Comparison of ENCODE assay signal across 28 cellular contexts in the genomic region with DNA sequence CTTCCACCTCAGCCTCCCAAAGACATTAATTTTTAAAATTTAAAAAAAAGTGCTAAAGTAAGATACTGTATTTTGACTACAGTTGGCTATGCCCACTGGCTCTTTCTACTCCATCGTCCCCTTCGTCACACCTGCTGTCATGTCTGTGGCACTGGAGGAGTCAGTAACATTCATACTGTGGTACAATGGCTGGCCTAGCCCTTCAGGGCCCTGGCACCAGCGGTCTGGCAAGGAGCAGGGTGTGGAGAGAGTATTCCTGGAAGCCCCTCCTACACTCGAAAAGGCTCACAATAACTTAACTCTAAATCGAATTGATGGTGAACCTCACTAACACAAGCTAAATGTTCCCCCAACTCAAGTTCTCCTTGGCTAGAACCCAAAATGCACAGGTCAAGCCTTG.
"Had no signal": no experiment of that assay in that cellular context is flagged by ENCODE, and none has a peak within 500 bp of the region (broad histone marks: within the 10 kb centered on the region; RNA-seq: fewer than 3 reads in every experiment).

No MANE protein-coding gene starts in this region.

- ATAC-seq: activated CD4-positive, CD25-positive, alpha-beta regulatory T cell treated with anti-CD3 and anti-CD28 coated beads, Interleukin-2, amount 50 U/mL, for 24 hours; activated CD8-positive, alpha-beta T cell treated with anti-CD3 and anti-CD28 coated beads for 36 hours; activated T-cell treated with anti-CD3 and anti-CD28 coated beads, Interleukin-2, amount 50 U/mL, for 4 hours; activated T-helper 17 cell treated with anti-CD3 and anti-CD28 coated beads, Interleukin-2, amount 50 U/mL, for 72 hours; gastroesophageal sphincter; T-helper 17 cell had no signal

- H3K27me3 ChIP-seq: brain microvascular endothelial cell had no signal

- H3K4me3 ChIP-seq: esophagus squamous epithelium, gastroesophageal sphincter had no signal

- H3K27ac ChIP-seq: brain microvascular endothelial cell, epithelial cell of prostate, esophagus squamous epithelium, gastroesophageal sphincter, WERI-Rb-1 had no signal

- H3K9me3 Mint-ChIP-seq: activated B cell treated with CpG ODN at 0.5 μM for 24 hours; activated CD8-positive, alpha-beta T cell treated with anti-CD3 and anti-CD28 coated beads for 36 hours; activated T-cell treated with anti-CD3 and anti-CD28 coated beads, Interleukin-2, amount 50 U/mL, for 4 hours; activated T-helper 17 cell treated with anti-CD3 and anti-CD28 coated beads, Interleukin-2, amount 50 U/mL, for 72 hours; T-helper 2 cell treated with Interferon-gamma antibody and Interleukin-4, amounts not matched to agents 5 μg/mL and 100 μg/mL, for 36 hours had no signal

- H3K36me3 Mint-ChIP-seq: activated naive CD8-positive, alpha-beta T cell had no signal

- DNase-seq: activated B cell treated with CpG ODN at 0.5 μM for 24 hours; activated CD4-positive, alpha-beta T cell treated with anti-CD3 and anti-CD28 coated beads for 48 hours; activated CD4-positive, alpha-beta T cell treated with anti-CD3 and anti-CD28 coated beads, Interleukin-2, amount 50 U/mL, for 1 hour; activated CD4-positive, alpha-beta T cell treated with anti-CD3 and anti-CD28 coated beads, Interleukin-2, amount 50 U/mL, for 48 hours; activated CD8-positive, alpha-beta memory T cell treated with anti-CD3 and anti-CD28 coated beads for 24 hours; activated CD8-positive, alpha-beta T cell treated with anti-CD3 and anti-CD28 coated beads for 36 hours; activated effector memory CD4-positive, alpha-beta T cell treated with Interleukin-2 at 50 U/mL for 16 hours; activated gamma-delta T cell treated with Interleukin-2 at 50 U/mL for 16 hours; activated naive CD4-positive, alpha-beta T cell treated with anti-CD3 and anti-CD28 coated beads, Interleukin-2, amount 50 U/mL, for 16 hours; activated naive CD4-positive, alpha-beta T cell treated with Interleukin-2 at 50 U/mL for 16 hours; activated T-cell treated with anti-CD3 and anti-CD28 coated beads, Interleukin-2, amount 50 U/mL, for 4 hours; amniotic stem cell; anterior cingulate cortex; brain microvascular endothelial cell; caudate nucleus; effector CD8-positive, alpha-beta T cell; esophagus squamous epithelium; foreskin melanocyte; T-helper 1 cell; T-helper 17 cell; T1000; WERI-Rb-1 had no signal

- H3K36me3 ChIP-seq: brain microvascular endothelial cell, esophagus squamous epithelium, gastroesophageal sphincter, WERI-Rb-1 had no signal

- H3K9me3 ChIP-seq: esophagus squamous epithelium, gastroesophageal sphincter had no signal

- H3K4me3 Mint-ChIP-seq: activated B cell treated with CpG ODN at 0.5 μM for 24 hours; activated CD8-positive, alpha-beta T cell treated with anti-CD3 and anti-CD28 coated beads for 36 hours; activated naive CD8-positive, alpha-beta T cell; activated T-cell treated with anti-CD3 and anti-CD28 coated beads, Interleukin-2, amount 50 U/mL, for 4 hours; activated T-helper 17 cell treated with anti-CD3 and anti-CD28 coated beads, Interleukin-2, amount 50 U/mL, for 72 hours; T-helper 17 cell; T-helper 2 cell treated with Interferon-gamma antibody and Interleukin-4, amounts not matched to agents 5 μg/mL and 100 μg/mL, for 36 hours had no signal

- H3K4me1 Mint-ChIP-seq: activated B cell treated with CpG ODN at 0.5 μM for 24 hours; activated T-helper 17 cell treated with anti-CD3 and anti-CD28 coated beads, Interleukin-2, amount 50 U/mL, for 72 hours; T-helper 17 cell had no signal

- H3K27ac Mint-ChIP-seq: activated B cell treated with CpG ODN at 0.5 μM for 24 hours; activated CD8-positive, alpha-beta T cell treated with anti-CD3 and anti-CD28 coated beads for 36 hours; activated naive CD8-positive, alpha-beta T cell; activated T-helper 17 cell treated with anti-CD3 and anti-CD28 coated beads, Interleukin-2, amount 50 U/mL, for 72 hours; T-helper 17 cell; T-helper 2 cell treated with Interferon-gamma antibody and Interleukin-4, amounts not matched to agents 5 μg/mL and 100 μg/mL, for 36 hours had no signal

- H3K4me1 ChIP-seq: esophagus squamous epithelium, gastroesophageal sphincter had no signal
